In genomic region chr18:78497641-78498040, GRCh38 we compare ENCODE assay signal across 19 cellular contexts.
DNase-seq lines count a peak whose midpoint lies in the region; ATAC-seq, FAIRE-seq and TF ChIP-seq lines count a peak whose summit lies in the region.
"Had no signal": no experiment of that assay in that cellular context is flagged by ENCODE, and none has a peak within 500 bp of the region (broad histone marks: within the 10 kb centered on the region; RNA-seq: fewer than 3 reads in every experiment).

No MANE protein-coding gene starts in this region.

- H4K91ac ChIP-seq in neuronal stem cell (ENCODE audit: low read depth, low read length, poor library complexity), result peak overlapping the region; percentile 19

- H3K27me3 ChIP-seq in neuronal stem cell (ENCODE audit: control insufficient read depth in 3 of 3, insufficient read depth in 3 of 3, low read depth in 1 of 3, low read length in 3 of 3) (no peaks in the 10 kb centered on the region), spleen (replicated peaks in 1 of 7) (no peaks in the 10 kb centered on the region), heart right ventricle (no peaks in the 10 kb centered on the region)
- H3K27me3 ChIP-seq: BE2C had no signal

- H3K27ac ChIP-seq in coronary artery, result no peak overlapping the region
- H3K27ac ChIP-seq in neuronal stem cell (replicated peaks; ENCODE audit: low read length), result no peak overlapping the region
- no peak overlapping the region for H3K27ac ChIP-seq in spleen
- no peak overlapping the region for H3K27ac ChIP-seq in heart right ventricle

- intact Hi-C loops in spleen (cut with DNase I; ENCODE audit: low total_unique reads), result no loop called here
- intact Hi-C loops in heart right ventricle (cut with DNase I), result no loop called here

- peak overlapping the region; percentile 1 for H2BK15ac ChIP-seq in neuronal stem cell (ENCODE audit: low read length)

- peak overlapping the region; percentile 87 for H3K23ac ChIP-seq in neuronal stem cell (ENCODE audit: low read depth, low read length, poor library complexity)

- H3K79me1 ChIP-seq in neuronal stem cell (ENCODE audit: low read depth, low read length), result peaks cover 4% of the 10 kb centered on the region

- H3K4me3 ChIP-seq in coronary artery (no peak overlapping the region), neuronal stem cell (ENCODE audit: low read length in 2 of 2) (no peak overlapping the region), spleen (no peak overlapping the region), heart right ventricle (no peak overlapping the region)
- H3K4me3 ChIP-seq: HAP-1 had no signal

- H3K9ac ChIP-seq in neuronal stem cell (ENCODE audit: low read depth, low read length, poor library complexity), result peak overlapping the region; percentile 77

- peak overlapping the region; percentile 71 for H3K18ac ChIP-seq in neuronal stem cell (ENCODE audit: low read length)

- TF ChIP-seq POLR2A in spleen (IDR thresholded peaks at IDR 0.05), result no peak

- peak overlapping the region; percentile 66 for H3K4ac ChIP-seq in neuronal stem cell (ENCODE audit: low read length)

- peak overlapping the region; percentile 47 for H3K14ac ChIP-seq in neuronal stem cell (ENCODE audit: low read length)

- ATAC-seq in HG02852 (IDR thresholded peaks at IDR 0.05; ENCODE audit: unreplicated experiment), result no peak
- ATAC-seq in heart right ventricle, result no peak
- ATAC-seq: HepG2 had no signal

- H2AFZ ChIP-seq in neuronal stem cell (ENCODE audit: low read length), result no peak overlapping the region

- peak; percentile 43 for DNase-seq in coronary artery (ENCODE audit: low spot score)
- no peak for DNase-seq in neuronal stem cell (ENCODE audit: low spot score)
- DNase-seq in spleen, result peak; percentile 62
- no peak for DNase-seq in D721Med (ENCODE audit: insufficient read length, low spot score)
- no peak for DNase-seq in NCI-H510A (lab: John Stamatoyannopoulos, UW)
- DNase-seq in heart right ventricle, result no peak
- DNase-seq: ACHN; BE2C; C1 segment of cervical spinal cord; CD4-positive, CD25-positive, alpha-beta regulatory T cell; CD8-positive, alpha-beta memory T cell; COR-L47; GF-D8; GOT3; KBM-7 had no signal

- H2BK12ac ChIP-seq in neuronal stem cell (ENCODE audit: low read length), result peak overlapping the region; percentile 73

- no peak overlapping the region for H2BK120ac ChIP-seq in neuronal stem cell (ENCODE audit: low read depth, low read length)

- peak overlapping the region; percentile 95 for H2AK5ac ChIP-seq in neuronal stem cell (ENCODE audit: low read depth, low read length)

- H3K4me1 ChIP-seq in neuronal stem cell (ENCODE audit: control insufficient read depth in 2 of 2, insufficient read depth in 1 of 2, low read depth in 1 of 2, low read length in 2 of 2) (no peaks in the 10 kb centered on the region), spleen (no peaks in the 10 kb centered on the region), heart right ventricle (no peaks in the 10 kb centered on the region)
- H3K4me1 ChIP-seq: BE2C, HAP-1 had no signal

- TF ChIP-seq CTCF in coronary artery (IDR thresholded peaks at IDR 0.05) (no peak), spleen (IDR thresholded peaks at IDR 0.05 in 8 of 11, conservative IDR thresholded peaks at IDR 0.05 in 3 of 11) (no peak), D721Med (IDR thresholded peaks at IDR 0.05; ENCODE audit: insufficient read depth, missing control alignments) (no peak), heart right ventricle (IDR thresholded peaks at IDR 0.05) (no peak)

- no peak overlapping the region for H2BK5ac ChIP-seq in neuronal stem cell (ENCODE audit: low read length)

- WGBS in neuronal stem cell (ENCODE audit: extremely low coverage in 2 of 2, insufficient read length in 2 of 2, insufficient replicate concordance in 1 of 2), 2 donors, result no CpG with 5 or more reads among the region's 13 CpGs
- 72 to 83% (median 80%) methylated on average over 13 of the region's 13 CpGs for WGBS in spleen, 5 donors
- 62 to 69% methylated on average over 13 of the region's 13 CpGs for WGBS in heart right ventricle, 2 donors

- H3K9me3 ChIP-seq in neuronal stem cell (replicated peaks in 1 of 2; ENCODE audit: control insufficient read depth in 2 of 2, insufficient read depth in 1 of 2, low read depth in 1 of 2, low read length in 2 of 2) (peaks cover 2 to 3% of the 10 kb centered on the region in 2 donors), spleen (peaks cover 0 to 39% (median 7%) of the 10 kb centered on the region in 8 donors), heart right ventricle (peaks cover 0 to 9% (median 0%) of the 10 kb centered on the region in 11 donors)
- H3K9me3 ChIP-seq: BE2C, HAP-1 had no signal

- H4K8ac ChIP-seq in neuronal stem cell (ENCODE audit: low read depth, low read length), result peak overlapping the region; percentile 66

- no peak for FAIRE-seq in D721Med (lab: Jason Lieb, UNC)
- FAIRE-seq: A204.1, HepG2 had no signal

- H3K36me3 ChIP-seq in neuronal stem cell (replicated peaks in 1 of 2; ENCODE audit: control insufficient read depth in 2 of 2, insufficient read depth in 2 of 2, low read length in 2 of 2) (no peaks in the 10 kb centered on the region), spleen (no peaks in the 10 kb centered on the region), heart right ventricle (no peaks in the 10 kb centered on the region)
- H3K36me3 ChIP-seq: BE2C, HAP-1 had no signal

- no peak overlapping the region for H3K4me2 ChIP-seq in neuronal stem cell (ENCODE audit: insufficient read depth, low read length, poor library complexity, severe bottlenecking)

Comparison
In these comparisons a context has a peak if more than half of its experiments do, and no peak if none do; other contexts are left out.
1. DNase-seq: peak in coronary artery (single experiment) and spleen (single experiment); none in neuronal stem cell (single experiment), D721Med (single experiment), NCI-H510A (single experiment) and heart right ventricle (0 of 2).